Comparison of ENCODE assay signal across 8 cellular contexts in genomic region chr10:38010150-38010903, GRCh38. TPM values are rescaled to one million over a fixed set of nuclear protein-coding genes. Genes with fewer than 3 reads are reported as not detected.
DNase-seq lines count a peak whose midpoint lies in the region; ATAC-seq and TF ChIP-seq lines count a peak whose summit lies in the region.

Gene ZNF33A (plus strand): TSS chr10:38010675. CDS start chr10:38012342, 1,667 bp downstream.

- no peaks in the 10 kb centered on the region for H3K27me3 ChIP-seq in upper lobe of left lung

- peak in 1 of 4 donors; percentile 18 for TF ChIP-seq EP300 in upper lobe of left lung (IDR thresholded peaks at IDR 0.05)

- H3K9me3 ChIP-seq in upper lobe of left lung: no peaks in the 10 kb centered on the region

- intact Hi-C loops in T-helper 1 cell treated with Interleukin-12 subunit alpha and Interleukin-12 subunit beta and Interleukin-4 antibody, amounts not matched to agents 30 ng/mL and 1 ng/mL, for 36 hours (cut with micrococcal nuclease): loop anchor here (1.0 to 5.0 kb wide), 8 partner anchors 16 to 392 kb away; partner anchors contain the start of genes ZNF248, ZNF25 and ZNF37A
- intact Hi-C loops in left cardiac atrium (cut with DNase I) (loop anchor here in 1 of 2 donors (1.0 kb wide), 1 partner anchor 34 kb away; the partner anchor contains the start of gene ZNF25), posterior vena cava (cut with DNase I) (no loop called here)

- peak; percentile 86 for DNase-seq in GM13976 (ENCODE audit: low spot score)
- peak; percentile 97 for DNase-seq in NCI-H146 (lab: John Stamatoyannopoulos, UW)
- peak; percentile 93 for DNase-seq in amniotic epithelial cell (ENCODE audit: low read depth)
- peak; percentile 94 for DNase-seq in left cardiac atrium
- DNase-seq in posterior vena cava (ENCODE audit: low spot score): peak; percentile 96
- DNase-seq in upper lobe of left lung: peak; percentile 96

- no peak for TF ChIP-seq CTCF in GM13976 (IDR thresholded peaks at IDR 0.05; ENCODE audit: borderline replicate concordance, control extremely low read depth, extremely low read depth, insufficient read depth, missing control alignments)
- TF ChIP-seq CTCF in upper lobe of left lung (IDR thresholded peaks at IDR 0.05): peak in 2 of 6 experiments; percentile 24 to 26

- H3K4me1 ChIP-seq in upper lobe of left lung: peaks cover 7 to 22% (median 10%) of the 10 kb centered on the region in 4 donors

- ATAC-seq in HG02870 (IDR thresholded peaks at IDR 0.05; ENCODE audit: unreplicated experiment) (peak; percentile 82), left cardiac atrium (peak; percentile 96 to 98), upper lobe of left lung (ENCODE audit: low FRiP score in 2 of 2) (peak; percentile 91 to 98)

- WGBS in upper lobe of left lung, 2 donors: 0 to 1% methylated on average over 20 to 46 of the region's 46 CpGs

- peaks cover 4 to 22% (median 7%) of the 10 kb centered on the region in 4 donors for H3K36me3 ChIP-seq in upper lobe of left lung

- peak in 3 of 4 donors; percentile 26 to 73 (median 54) for TF ChIP-seq POLR2A in upper lobe of left lung (IDR thresholded peaks at IDR 0.05)

- peak within 1 kb of the TSS; percentile 67 to 78 (median 72) for H3K4me3 ChIP-seq in upper lobe of left lung

- H3K27ac ChIP-seq in upper lobe of left lung: peak within 1 kb of the TSS; percentile 99 to 100 (median 100)

- in situ Hi-C loops in GM13976 (cut with MboI; ENCODE audit: low sequenced_read_pairs, unreplicated experiment): no loop called here

RNA-seq across cellular contexts. Expression of gene ZNF33A, which starts in this region (rescaled TPM):
- 29.8 and 32.0 TPM in 2 replicates for total RNA-seq in T-helper 1 cell treated with Interleukin-12 subunit alpha and Interleukin-12 subunit beta and Interleukin-4 antibody, amounts not matched to agents 30 ng/mL and 1 ng/mL, for 36 hours
- total RNA-seq in left cardiac atrium: 10 to 100 TPM; 16.8 to 22.7 TPM
- 10 to 100 TPM; 18.5 to 21.9 TPM for total RNA-seq in posterior vena cava
- 10 to 100 TPM; 20.0 to 49.1 (median 22.9) TPM for total RNA-seq in upper lobe of left lung

Comparison
In these comparisons a context has a peak if more than half of its experiments do, and no peak if none do; other contexts are left out.
1. Peak in every context shown above with its lines: DNase-seq, ATAC-seq, H3K4me3 ChIP-seq and H3K27ac ChIP-seq.